Comparison of ENCODE assay signal across 12 cellular contexts in genomic region chr3:59609967-59610366, GRCh38.
DNase-seq lines count a peak whose midpoint lies in the region; ATAC-seq, FAIRE-seq and TF ChIP-seq lines count a peak whose summit lies in the region.
"Had no signal": no experiment of that assay in that cellular context is flagged by ENCODE, and none has a peak within 500 bp of the region (broad histone marks: within the 10 kb centered on the region; RNA-seq: fewer than 3 reads in every experiment).

No MANE protein-coding gene starts in this region.

- no peak for TF ChIP-seq POLR2A in stomach (IDR thresholded peaks at IDR 0.05)

- ATAC-seq in esophagus mucosa (peak; percentile 67), HG03565 (IDR thresholded peaks at IDR 0.05; ENCODE audit: unreplicated experiment) (no peak), GM18502 (IDR thresholded peaks at IDR 0.05; ENCODE audit: poor library complexity, unreplicated experiment) (no peak)

- TF ChIP-seq CTCF in D721Med (IDR thresholded peaks at IDR 0.05; ENCODE audit: insufficient read depth, missing control alignments) (no peak), nephron progenitor cell (IDR thresholded peaks at IDR 0.05) (no peak), stomach (IDR thresholded peaks at IDR 0.05) (no peak)

- no peak overlapping the region for H3K27ac Mint-ChIP-seq in nephron progenitor cell
- no peak overlapping the region for H3K27ac Mint-ChIP-seq in activated naive CD4-positive, alpha-beta T cell treated with anti-CD3 and anti-CD28 coated beads, Interleukin-2, amount 10 ng/mL, durations not matched to agents 7 days and 5 days

- CTCF ChIA-PET in activated naive CD4-positive, alpha-beta T cell treated with anti-CD3 and anti-CD28 coated beads, Interleukin-2, amount 10 ng/mL, durations not matched to agents 7 days and 5 days (lab: Charles Lee): no interaction called here

- no peaks in the 10 kb centered on the region for H3K27me3 Mint-ChIP-seq in nephron progenitor cell (ENCODE audit: low read depth, poor library complexity)
- H3K27me3 Mint-ChIP-seq in activated naive CD4-positive, alpha-beta T cell treated with anti-CD3 and anti-CD28 coated beads, Interleukin-2, amount 10 ng/mL, durations not matched to agents 7 days and 5 days: no peaks in the 10 kb centered on the region

- peaks cover 4% of the 10 kb centered on the region for H3K36me3 Mint-ChIP-seq in nephron progenitor cell (ENCODE audit: low read depth)
- no peaks in the 10 kb centered on the region for H3K36me3 Mint-ChIP-seq in activated naive CD4-positive, alpha-beta T cell treated with anti-CD3 and anti-CD28 coated beads, Interleukin-2, amount 10 ng/mL, durations not matched to agents 7 days and 5 days

- H3K4me3 ChIP-seq in stomach: no peak overlapping the region
- H3K4me3 ChIP-seq: spleen had no signal

- no peak for TF ChIP-seq EP300 in stomach (IDR thresholded peaks at IDR 0.05)

- H3K4me3 Mint-ChIP-seq in nephron progenitor cell: no peak overlapping the region
- H3K4me3 Mint-ChIP-seq in activated naive CD4-positive, alpha-beta T cell treated with anti-CD3 and anti-CD28 coated beads, Interleukin-2, amount 10 ng/mL, durations not matched to agents 7 days and 5 days: no peak overlapping the region

- WGBS in stomach, 5 donors: 57 to 80% (median 72%) methylated on average over 5 of the region's 5 CpGs

- peaks cover 0 to 9% (median 0%) of the 10 kb centered on the region in 4 donors for H3K9me3 ChIP-seq in stomach

- DNase-seq in D721Med (ENCODE audit: insufficient read length, low spot score) (peak; percentile 25), NCI-H446 (lab: John Stamatoyannopoulos, UW) (peak; percentile 21 to 78), nephron progenitor cell (peak; percentile 50), stomach (no peak)
- no peak for DNase-seq in activated naive CD4-positive, alpha-beta T cell treated with anti-CD3 and anti-CD28 coated beads, Interleukin-2, amount 10 ng/mL, durations not matched to agents 7 days and 5 days
- DNase-seq: C1 segment of cervical spinal cord, spleen, T1000 had no signal

- peaks cover 62% of the 10 kb centered on the region for H3K4me1 Mint-ChIP-seq in nephron progenitor cell
- no peaks in the 10 kb centered on the region for H3K4me1 Mint-ChIP-seq in activated naive CD4-positive, alpha-beta T cell treated with anti-CD3 and anti-CD28 coated beads, Interleukin-2, amount 10 ng/mL, durations not matched to agents 7 days and 5 days

- H3K27ac ChIP-seq in stomach: no peak overlapping the region
- H3K27ac ChIP-seq: spleen had no signal

- H3K27me3 ChIP-seq in stomach: no peaks in the 10 kb centered on the region
- H3K27me3 ChIP-seq: spleen had no signal

- H3K36me3 ChIP-seq in stomach: no peaks in the 10 kb centered on the region
- H3K36me3 ChIP-seq: spleen had no signal

- peaks cover 21% of the 10 kb centered on the region for H3K9me3 Mint-ChIP-seq in nephron progenitor cell
- peaks cover 3% of the 10 kb centered on the region for H3K9me3 Mint-ChIP-seq in activated naive CD4-positive, alpha-beta T cell treated with anti-CD3 and anti-CD28 coated beads, Interleukin-2, amount 10 ng/mL, durations not matched to agents 7 days and 5 days

- H3K4me1 ChIP-seq in stomach: no peaks in the 10 kb centered on the region

- intact Hi-C loops in stomach (cut with DNase I; ENCODE audit: low total_unique reads): no loop called here

- no peak for FAIRE-seq in D721Med (lab: Jason Lieb, UNC)
- FAIRE-seq: endometrium had no signal

Comparison
In these comparisons a context has a peak if more than half of its experiments do, and no peak if none do; other contexts are left out.
1. DNase-seq: peak in D721Med (single experiment), NCI-H446 (2 of 2) and nephron progenitor cell (single experiment); none in activated naive CD4-positive, alpha-beta T cell treated with anti-CD3 and anti-CD28 coated beads, Interleukin-2, amount 10 ng/mL, durations not matched to agents 7 days and 5 days (single experiment) and stomach (single experiment).